In genomic region chr15:72936237-72936636, GRCh38 we compare ENCODE assay signal across 26 cellular contexts.
"Had no signal": no experiment of that assay in that cellular context is flagged by ENCODE, and none has a peak within 500 bp of the region (broad histone marks: within the 10 kb centered on the region; RNA-seq: fewer than 3 reads in every experiment).

No MANE protein-coding gene starts in this region.

- H3K4me3 Mint-ChIP-seq: naive thymus-derived CD4-positive, alpha-beta T cell; natural killer cell treated with Interleukin-12 subunit alpha and Interleukin-12 subunit beta and Interleukin-15 and Interleukin-18, amount 100 ng/mL, for 72 hours; stimulated activated naive B cell treated with anti-CD40 and anti-IgM and Interleukin-4, amounts not matched to agents 10 μg/mL and 1 μg/mL and 100 μg/mL, for 72 hours had no signal

- ATAC-seq: mucosa of descending colon; naive thymus-derived CD4-positive, alpha-beta T cell; natural killer cell treated with Interleukin-12 subunit alpha and Interleukin-12 subunit beta and Interleukin-15 and Interleukin-18, amount 100 ng/mL, for 72 hours; right lobe of liver; stimulated activated naive B cell treated with anti-CD40 and anti-IgM and Interleukin-4, amounts not matched to agents 10 μg/mL and 1 μg/mL and 100 μg/mL, for 72 hours; stimulated activated naive CD8-positive, alpha-beta T cell treated with anti-CD3 and anti-CD28 coated beads, Interleukin-15, Interleukin-2, amounts not matched to agents 100 U/mL and 50 U/mL, for 24 hours had no signal

- H3K27me3 ChIP-seq: hepatocyte, ovary, right atrium auricular region, right lobe of liver, testis, thyroid gland, upper lobe of left lung, vagina had no signal

- H3K36me3 Mint-ChIP-seq: naive thymus-derived CD4-positive, alpha-beta T cell; natural killer cell treated with Interleukin-12 subunit alpha and Interleukin-12 subunit beta and Interleukin-15 and Interleukin-18, amount 100 ng/mL, for 72 hours; stimulated activated naive B cell treated with anti-CD40 and anti-IgM and Interleukin-4, amounts not matched to agents 10 μg/mL and 1 μg/mL and 100 μg/mL, for 72 hours had no signal

- H3K36me3 ChIP-seq: left ventricle myocardium inferior, ovary, right atrium auricular region, right lobe of liver, stomach, thyroid gland, transverse colon, upper lobe of left lung, vagina had no signal

- H3K9me3 ChIP-seq: left ventricle myocardium inferior, mucosa of descending colon, ovary, right atrium auricular region, right lobe of liver, stomach, testis, thyroid gland, transverse colon, upper lobe of left lung, vagina had no signal

- H3K4me1 ChIP-seq: left ventricle myocardium inferior, right atrium auricular region, right lobe of liver, stomach, testis, thyroid gland, vagina had no signal

- H3K27ac ChIP-seq: left ventricle myocardium inferior, ovary, right atrium auricular region, right lobe of liver, stomach, testis, thyroid gland, transverse colon, upper lobe of left lung, vagina had no signal

- H3K4me3 ChIP-seq: hepatocyte, left ventricle myocardium inferior, lung, mucosa of descending colon, ovary, right atrium auricular region, right lobe of liver, smooth muscle cell, stomach, testis, thyroid gland, transverse colon, upper lobe of left lung, vagina had no signal

- H3K4me1 Mint-ChIP-seq: stimulated activated naive B cell treated with anti-CD40 and anti-IgM and Interleukin-4, amounts not matched to agents 10 μg/mL and 1 μg/mL and 100 μg/mL, for 72 hours had no signal

- H2AFZ ChIP-seq: hepatocyte had no signal

- H3K4me2 ChIP-seq: hepatocyte, smooth muscle cell had no signal

- H3K27ac Mint-ChIP-seq: natural killer cell treated with Interleukin-12 subunit alpha and Interleukin-12 subunit beta and Interleukin-15 and Interleukin-18, amount 100 ng/mL, for 72 hours; progenitor cell of endocrine pancreas; stimulated activated naive B cell treated with anti-CD40 and anti-IgM and Interleukin-4, amounts not matched to agents 10 μg/mL and 1 μg/mL and 100 μg/mL, for 72 hours had no signal

- DNase-seq: islet precursor cell; left ventricle myocardium inferior; midbrain; mucosa of descending colon; naive thymus-derived CD4-positive, alpha-beta T cell; nucleus accumbens; ovary; right lobe of liver; stimulated activated CD4-positive, alpha-beta T cell treated with anti-CD3 and anti-CD28 coated beads, Interleukin-1b, Interleukin-23, amount 100 ng/mL, for 48 hours; stimulated activated CD4-positive, alpha-beta T cell treated with anti-CD3 and anti-CD28 coated beads, Interleukin-2, amount 100 ng/mL, for 48 hours; stimulated activated CD4-positive, alpha-beta T cell treated with anti-CD3 and anti-CD28 coated beads, Interleukin-4, amount 100 ng/mL, for 4 hours; stimulated activated CD8-positive, alpha-beta memory T cell treated with anti-CD3 and anti-CD28 coated beads, Interleukin-4, amount 100 ng/mL, for 48 hours; stimulated activated naive B cell treated with anti-CD40 and anti-IgM and Interleukin-4, amounts not matched to agents 10 μg/mL and 1 μg/mL and 100 μg/mL, for 72 hours; stimulated activated naive CD8-positive, alpha-beta T cell treated with anti-CD3 and anti-CD28 coated beads, Interleukin-15, Interleukin-2, amounts not matched to agents 100 U/mL and 50 U/mL, for 24 hours; stomach; testis; thyroid gland; transverse colon; upper lobe of left lung had no signal

- H3K79me2 ChIP-seq: hepatocyte had no signal

- H3K9me3 Mint-ChIP-seq: natural killer cell treated with Interleukin-12 subunit alpha and Interleukin-12 subunit beta and Interleukin-15 and Interleukin-18, amount 100 ng/mL, for 72 hours; stimulated activated naive B cell treated with anti-CD40 and anti-IgM and Interleukin-4, amounts not matched to agents 10 μg/mL and 1 μg/mL and 100 μg/mL, for 72 hours had no signal
